ENCODE assay signal across 8 cellular contexts in the genomic region with DNA sequence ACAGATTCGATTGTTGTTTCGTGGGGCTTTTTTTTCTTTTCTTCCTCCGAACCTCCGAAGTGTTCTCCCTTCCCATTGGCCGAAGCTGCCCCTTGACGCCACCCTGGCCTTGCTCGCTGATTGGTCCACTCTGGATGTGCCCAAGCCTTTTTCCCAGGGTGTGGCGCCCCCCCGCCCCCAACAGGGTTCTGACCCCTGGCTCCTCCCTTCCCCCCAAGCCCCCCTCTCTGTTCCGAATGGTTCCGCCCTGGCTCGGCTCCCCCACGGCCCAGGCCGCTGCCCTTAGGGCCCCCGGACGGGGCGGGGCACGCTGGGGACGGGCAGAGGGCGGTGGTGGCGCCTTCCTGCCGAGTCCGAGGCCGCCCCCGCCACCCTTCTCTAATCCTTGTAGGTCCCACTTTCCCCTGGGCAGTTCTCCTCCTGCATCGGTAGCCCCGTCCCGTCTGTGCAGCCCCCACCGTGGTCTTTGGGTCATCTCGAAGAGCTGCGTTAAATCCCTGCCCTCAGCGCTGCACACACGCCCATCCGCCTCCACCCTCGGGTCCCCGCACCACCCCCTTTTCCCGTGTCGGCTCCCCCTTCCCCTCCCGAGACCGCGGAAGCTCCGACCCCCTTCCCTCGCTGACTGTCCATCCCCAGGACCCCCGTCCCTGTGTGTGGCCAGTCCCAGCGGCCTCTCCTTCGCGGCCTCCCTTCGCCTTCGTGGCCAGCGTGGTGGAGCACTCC. TPM values are rescaled to one million over a fixed set of nuclear protein-coding genes. Genes with fewer than 3 reads are reported as not detected.
A peak's percentile ranks its signal among the peaks of the same experiment; 100 is the strongest.
DNase-seq lines count a peak whose midpoint lies in the region; ATAC-seq and TF ChIP-seq lines count a peak whose summit lies in the region.

No MANE protein-coding gene starts in this region.

- no peak for TF ChIP-seq CTCF in OCI-LY3 (IDR thresholded peaks at IDR 0.05; ENCODE audit: low read depth, low read length)

- no peaks in the 10 kb centered on the region for H4K20me1 ChIP-seq in OCI-LY3 (ENCODE audit: insufficient read depth, low read length)

- peaks cover 0 to 2% of the 10 kb centered on the region in 2 donors for H3K27me3 Mint-ChIP-seq in natural killer cell treated with Interleukin-12 subunit alpha and Interleukin-12 subunit beta and Interleukin-15 and Interleukin-18, amount 100 ng/mL, for 72 hours

- H3K36me3 Mint-ChIP-seq in natural killer cell treated with Interleukin-12 subunit alpha and Interleukin-12 subunit beta and Interleukin-15 and Interleukin-18, amount 100 ng/mL, for 72 hours, result peaks cover 2% of the 10 kb centered on the region

- peak overlapping the region; percentile 87 for H3K4me3 Mint-ChIP-seq in natural killer cell treated with Interleukin-12 subunit alpha and Interleukin-12 subunit beta and Interleukin-15 and Interleukin-18, amount 100 ng/mL, for 72 hours

- peak; percentile 74 for ATAC-seq in GM19455 (IDR thresholded peaks at IDR 0.05; ENCODE audit: unreplicated experiment)
- peak; percentile 68 for ATAC-seq in HG03571 (IDR thresholded peaks at IDR 0.05; ENCODE audit: unreplicated experiment)
- ATAC-seq in natural killer cell treated with Interleukin-12 subunit alpha and Interleukin-12 subunit beta and Interleukin-15 and Interleukin-18, amount 100 ng/mL, for 72 hours, result peak; percentile 84 to 85

- DNase-seq in COR-L47 (lab: John Stamatoyannopoulos, UW), result peak; percentile 23
- DNase-seq in activated effector memory CD4-positive, alpha-beta T cell treated with anti-CD3 and anti-CD28 coated beads, Interleukin-2, amount 50 U/mL, for 16 hours, result peak; percentile 84
- peak; percentile 88 for DNase-seq in fibroblast of the conjunctiva (ENCODE audit: low read depth)
- peak; percentile 79 for DNase-seq in natural killer cell treated with Interleukin-12 subunit alpha and Interleukin-12 subunit beta and Interleukin-15 and Interleukin-18, amount 100 ng/mL, for 72 hours (ENCODE audit: low spot score)

- H3K9ac ChIP-seq in OCI-LY3 (ENCODE audit: low read length), result peak overlapping the region; percentile 85
- peak overlapping the region in 3 of 5 donors; percentile 42 to 65 (median 53) for H3K9ac ChIP-seq in subcutaneous abdominal adipose tissue (ENCODE audit: low read length in 5 of 5)

- H3K4me1 Mint-ChIP-seq in natural killer cell treated with Interleukin-12 subunit alpha and Interleukin-12 subunit beta and Interleukin-15 and Interleukin-18, amount 100 ng/mL, for 72 hours (ENCODE audit: low read depth in 2 of 2), result peaks cover 0 to 8% of the 10 kb centered on the region in 2 donors

- peak overlapping the region; percentile 98 for H3K4me3 ChIP-seq in OCI-LY3 (ENCODE audit: low read length)
- peak overlapping the region; percentile 67 to 71 (median 70) for H3K4me3 ChIP-seq in subcutaneous abdominal adipose tissue (ENCODE audit: low read depth in 1 of 5, low read length in 5 of 5)

- H2AFZ ChIP-seq in OCI-LY3 (ENCODE audit: low read depth, low read length), result peak overlapping the region; percentile 83; the same call in 1 of the 2 replicates

- peak overlapping the region; percentile 77 to 86 for H3K27ac Mint-ChIP-seq in natural killer cell treated with Interleukin-12 subunit alpha and Interleukin-12 subunit beta and Interleukin-15 and Interleukin-18, amount 100 ng/mL, for 72 hours

- no peaks in the 10 kb centered on the region for H3K9me3 Mint-ChIP-seq in natural killer cell treated with Interleukin-12 subunit alpha and Interleukin-12 subunit beta and Interleukin-15 and Interleukin-18, amount 100 ng/mL, for 72 hours

- peak overlapping the region; percentile 39 for H3K27ac ChIP-seq in OCI-LY3 (ENCODE audit: low read length)
- peak overlapping the region; percentile 69 for H3K27ac ChIP-seq in subcutaneous abdominal adipose tissue (ENCODE audit: low read depth, low read length)

- H3K9me3 ChIP-seq in OCI-LY3 (ENCODE audit: insufficient read depth, low read length), result no peaks in the 10 kb centered on the region
- no peaks in the 10 kb centered on the region for H3K9me3 ChIP-seq in subcutaneous abdominal adipose tissue (ENCODE audit: control insufficient read depth in 5 of 5, low read length in 5 of 5)

- H3K4me1 ChIP-seq in OCI-LY3 (ENCODE audit: low read length) (0 out of 2 replicates have a peak, but pooled peaks cover 4% of the 10 kb centered on the region), subcutaneous abdominal adipose tissue (ENCODE audit: control insufficient read depth in 5 of 5, insufficient read depth in 5 of 5, low read length in 5 of 5) (peaks cover 0 to 10% (median 4%) of the 10 kb centered on the region in 5 donors)

- H3K4me2 ChIP-seq in OCI-LY3 (ENCODE audit: low read length), result peak overlapping the region; percentile 91

- 0 out of 2 replicates have a peak, but pooled peaks cover 5% of the 10 kb centered on the region for H3K27me3 ChIP-seq in OCI-LY3 (ENCODE audit: low read depth, low read length)
- peaks cover 0 to 6% (median 3%) of the 10 kb centered on the region in 5 donors for H3K27me3 ChIP-seq in subcutaneous abdominal adipose tissue (ENCODE audit: control insufficient read depth in 5 of 5, insufficient read depth in 4 of 5, low read length in 5 of 5)

- H3K36me3 ChIP-seq in OCI-LY3 (replicated peaks; ENCODE audit: low read depth, low read length) (peaks cover 11% of the 10 kb centered on the region), subcutaneous abdominal adipose tissue (ENCODE audit: control insufficient read depth in 5 of 5, insufficient read depth in 5 of 5, low read length in 5 of 5) (peaks cover 4 to 17% (median 5%) of the 10 kb centered on the region in 5 donors)

- no peaks in the 10 kb centered on the region for H3K79me2 ChIP-seq in OCI-LY3 (ENCODE audit: low read length)

RNA-seq across cellular contexts. Expression of gene UTP14A, which starts 25.6 kb away (rescaled TPM):
- total RNA-seq in natural killer cell treated with Interleukin-12 subunit alpha and Interleukin-12 subunit beta and Interleukin-15 and Interleukin-18, amount 100 ng/mL, for 72 hours, result 10 to 100 TPM; 31.5 to 54.8 TPM

RNA-seq across cellular contexts. Expression of gene BCORL1, which starts 50.9 kb away (rescaled TPM):
- total RNA-seq in natural killer cell treated with Interleukin-12 subunit alpha and Interleukin-12 subunit beta and Interleukin-15 and Interleukin-18, amount 100 ng/mL, for 72 hours, result 10 to 100 TPM in 1 of 2 donors, 1 to 10 TPM in 1; 9.9 to 18.8 TPM

Comparison
In these comparisons a context has a peak if more than half of its experiments do, and no peak if none do; other contexts are left out.
1. Peak in every context shown above with its lines: DNase-seq, ATAC-seq, H3K4me3 ChIP-seq and H3K27ac ChIP-seq.
2. DNase-seq: peak in every context shown above with its lines; median percentile 88 in fibroblast of the conjunctiva; 84 in activated effector memory CD4-positive, alpha-beta T cell treated with anti-CD3 and anti-CD28 coated beads, Interleukin-2, amount 50 U/mL, for 16 hours; 79 in natural killer cell treated with Interleukin-12 subunit alpha and Interleukin-12 subunit beta and Interleukin-15 and Interleukin-18, amount 100 ng/mL, for 72 hours; 23 in COR-L47.